ENCODE assay signal across 11 cellular contexts in the genomic region with DNA sequence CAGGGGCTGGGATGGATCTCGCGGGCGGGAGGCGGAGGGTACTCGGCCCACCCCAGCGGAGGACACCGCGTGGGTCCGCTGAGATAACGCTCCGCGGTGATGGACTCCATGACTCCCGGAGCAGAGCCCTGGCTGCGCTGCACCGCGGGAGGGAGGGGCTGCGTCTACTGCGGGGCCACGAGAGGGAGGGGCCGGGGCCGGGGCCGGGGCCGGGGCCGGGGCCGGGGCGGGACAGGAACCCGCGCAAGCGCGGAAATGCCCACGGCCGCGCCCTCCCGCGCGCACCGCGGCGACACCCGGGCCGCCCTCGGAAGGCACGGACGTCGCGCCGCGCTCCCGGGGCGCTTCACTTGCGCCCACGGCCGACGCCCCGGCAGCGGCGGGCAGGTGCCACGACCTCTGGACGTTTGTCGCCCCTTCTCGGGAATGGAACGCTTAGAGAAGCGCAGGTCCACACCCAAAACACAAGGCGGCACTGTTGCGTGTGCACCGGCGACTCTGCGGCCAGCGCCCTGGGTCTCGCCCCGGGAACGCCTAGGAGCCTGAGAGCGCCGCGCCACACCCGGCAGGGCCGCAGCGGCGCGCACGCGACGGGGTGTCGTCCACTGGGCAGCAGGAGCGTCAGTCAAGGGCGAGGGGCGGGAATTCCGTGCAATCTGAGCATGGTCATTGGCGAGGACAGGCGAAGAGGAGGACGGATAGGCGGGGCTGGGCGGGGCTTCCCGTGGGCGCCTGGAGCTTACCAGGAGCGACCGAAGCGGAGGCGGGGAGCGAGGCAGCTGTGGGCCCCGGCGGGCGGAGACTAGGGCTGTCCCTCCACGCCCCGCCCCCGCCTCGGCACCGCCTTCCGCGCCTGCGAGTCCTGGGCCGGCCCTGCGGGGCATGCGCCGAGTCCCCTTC. TPM values are rescaled to one million over a fixed set of nuclear protein-coding genes. Genes with fewer than 3 reads are reported as not detected.
DNase-seq lines count a peak whose midpoint lies in the region; ATAC-seq, FAIRE-seq and TF ChIP-seq lines count a peak whose summit lies in the region.
"Not testable (repeated sequence)": the region's sequence is repeated elsewhere in the genome, so short reads cannot be mapped to it uniquely, and the experiment has no call there.
"Had no signal": no experiment of that assay in that cellular context is flagged by ENCODE, and none has a peak within 500 bp of the region (broad histone marks: within the 10 kb centered on the region; RNA-seq: fewer than 3 reads in every experiment).

No MANE protein-coding gene starts in this region.

- H3K4me3 Mint-ChIP-seq in activated T-helper 17 cell treated with anti-CD3 and anti-CD28 coated beads, Interleukin-2, amount 50 U/mL, for 72 hours: not testable (repeated sequence)

- H3K9me3 Mint-ChIP-seq in activated T-helper 17 cell treated with anti-CD3 and anti-CD28 coated beads, Interleukin-2, amount 50 U/mL, for 72 hours: not testable (repeated sequence)

- not testable (repeated sequence) for H3K27ac Mint-ChIP-seq in activated T-helper 17 cell treated with anti-CD3 and anti-CD28 coated beads, Interleukin-2, amount 50 U/mL, for 72 hours

- H3K27ac ChIP-seq in A549 (peak overlapping the region in 1 of 2 experiments; percentile 69; a peak in 1 of 6 replicates), lower lobe of right lung (peak overlapping the region; percentile 74)

- H3K4me1 Mint-ChIP-seq in activated T-helper 17 cell treated with anti-CD3 and anti-CD28 coated beads, Interleukin-2, amount 50 U/mL, for 72 hours: not testable (repeated sequence)

- TF ChIP-seq POLR2A in A549 (IDR thresholded peaks at IDR 0.05; ENCODE audit: low read length): not testable (repeated sequence)

- not testable (repeated sequence) for H3K9me3 ChIP-seq in A549, lower lobe of right lung

- not testable (repeated sequence) for H3K27me3 Mint-ChIP-seq in activated T-helper 17 cell treated with anti-CD3 and anti-CD28 coated beads, Interleukin-2, amount 50 U/mL, for 72 hours

- ATAC-seq in A549 (peak; percentile 56 to 76), GM19351 (IDR thresholded peaks at IDR 0.05; ENCODE audit: unreplicated experiment) (peak; percentile 65), HG02623 (IDR thresholded peaks at IDR 0.05; ENCODE audit: unreplicated experiment) (peak; percentile 72), HG03378 (IDR thresholded peaks at IDR 0.05; ENCODE audit: unreplicated experiment) (peak; percentile 59), lower lobe of right lung (peak; percentile 90 to 93)
- ATAC-seq in activated T-helper 17 cell treated with anti-CD3 and anti-CD28 coated beads, Interleukin-2, amount 50 U/mL, for 72 hours (replicated peaks): peak; percentile 76

- not testable (repeated sequence) for TF ChIP-seq CTCF in A549 (IDR thresholded peaks at IDR 0.05); lower lobe of right lung (IDR thresholded peaks at IDR 0.05)

- not testable (repeated sequence) for DNase-seq in A549 (ENCODE audit: low read depth in 1 of 2, low spot score in 1 of 2); lower lobe of right lung

- H3K4me3 ChIP-seq in A549, lower lobe of right lung: not testable (repeated sequence)

- H3K36me3 Mint-ChIP-seq in activated T-helper 17 cell treated with anti-CD3 and anti-CD28 coated beads, Interleukin-2, amount 50 U/mL, for 72 hours (ENCODE audit: low read depth): not testable (repeated sequence)

- peak; percentile 100 for FAIRE-seq in A549 (lab: Jason Lieb, UNC)

- not testable (repeated sequence) for TF ChIP-seq EP300 in A549 (IDR thresholded peaks at IDR 0.05)

- not testable (repeated sequence) for H3K4me1 ChIP-seq in A549, lower lobe of right lung

- H3K4me2 ChIP-seq in A549: not testable (repeated sequence)

- WGBS in A549 (ENCODE audit: missing lambda C conversion rate): no CpG with 5 or more reads among the region's 115 CpGs

- H3K36me3 ChIP-seq in lower lobe of right lung: not testable (repeated sequence)

- intact Hi-C loops in lower lobe of right lung (cut with DNase I): not testable (repeated sequence)

- TF ChIP-seq RAD21 in A549 (conservative IDR thresholded peaks at IDR 0.05 in 1 of 2, IDR thresholded peaks at IDR 0.05 in 1 of 2): not testable (repeated sequence)

- POLR2A ChIA-PET in A549 (lab: Yijun Ruan, JAX): not testable (repeated sequence)

- CTCF ChIA-PET in A549 (lab: Yijun Ruan, JAX): not testable (repeated sequence)

- not testable (repeated sequence) for H3K27me3 ChIP-seq in lower lobe of right lung (ENCODE audit: low read depth)

RNA-seq across cellular contexts. Expression of a gene that starts 32.8 kb away (rescaled TPM):
- 303 and 351 TPM in 2 replicates for polyA plus RNA-seq in A549 (2011; rRNA removed)
- 552 and 728 TPM in 2 replicates for polyA plus RNA-seq in A549 (2012; cell fraction: cytosol; rRNA removed)
- polyA plus RNA-seq in A549 (2012; cell fraction: nucleus; rRNA removed): 3,208 and 3,689 TPM in 2 replicates
- polyA plus RNA-seq in A549 (2017; fragmentation: RNase III; extraction: RNeasy Plus Mini Kit Qiagen cat#74134 plus additional on column Dnase treatment): 1,116 to 1,252 TPM (median 1,118 TPM) in 3 replicates
- polyA minus RNA-seq in A549 (2011; rRNA and poly(A)+ RNA removed): 1,164 and 1,868 TPM in 2 replicates
- 1,000 to 10,000 TPM; 1,274 to 1,383 TPM for total RNA-seq in activated T-helper 17 cell treated with anti-CD3 and anti-CD28 coated beads, Interleukin-2, amount 50 U/mL, for 72 hours
- 1,080 TPM for total RNA-seq in lower lobe of right lung

RNA-seq across cellular contexts. Expression of a gene that starts 37.4 kb away (rescaled TPM):
- 34.6 and 40.7 TPM in 2 replicates for polyA plus RNA-seq in A549 (2011; rRNA removed)
- 69.1 and 94.4 TPM in 2 replicates for polyA plus RNA-seq in A549 (2012; cell fraction: cytosol; rRNA removed)
- 86.5 and 123 TPM in 2 replicates for polyA plus RNA-seq in A549 (2012; cell fraction: nucleus; rRNA removed)
- polyA plus RNA-seq in A549 (2017; fragmentation: RNase III; extraction: RNeasy Plus Mini Kit Qiagen cat#74134 plus additional on column Dnase treatment): 126 to 131 TPM (median 130 TPM) in 3 replicates
- polyA minus RNA-seq in A549 (2011; rRNA and poly(A)+ RNA removed): 44.1 and 55.6 TPM in 2 replicates
- 10 to 100 TPM; 86.5 to 87.5 TPM for total RNA-seq in activated T-helper 17 cell treated with anti-CD3 and anti-CD28 coated beads, Interleukin-2, amount 50 U/mL, for 72 hours
- total RNA-seq in lower lobe of right lung: 50.9 TPM

RNA-seq across cellular contexts. Expression of a gene that starts 46.1 kb away (rescaled TPM):
- polyA plus RNA-seq in A549 (2011; rRNA removed): 0.14 TPM in 1 of 2 replicates, not detected in the other
- 0.08 TPM in 1 of 2 replicates, not detected in the other for polyA plus RNA-seq in A549 (2012; cell fraction: cytosol; rRNA removed)
- polyA plus RNA-seq in A549 (2012; cell fraction: nucleus; rRNA removed): 0.06 TPM in 1 of 2 replicates, not detected in the other
- not detected in 3 replicates for polyA plus RNA-seq in A549 (2017; fragmentation: RNase III; extraction: RNeasy Plus Mini Kit Qiagen cat#74134 plus additional on column Dnase treatment)
- not detected in 2 replicates for polyA minus RNA-seq in A549 (2011; rRNA and poly(A)+ RNA removed)
- 1 to 10 TPM in 1 of 2 donors, under 1 TPM in 1; 0.54 to 2.1 TPM for total RNA-seq in activated T-helper 17 cell treated with anti-CD3 and anti-CD28 coated beads, Interleukin-2, amount 50 U/mL, for 72 hours
- total RNA-seq in lower lobe of right lung: not detected
- total RNA-seq: A673, bronchial epithelial cell had no signal

RNA-seq across cellular contexts. Expression of a gene that starts 46.7 kb away (rescaled TPM):
- polyA plus RNA-seq in A549 (2011; rRNA removed): not detected in 2 replicates
- polyA plus RNA-seq in A549 (2012; cell fraction: cytosol; rRNA removed): not detected in 2 replicates
- polyA plus RNA-seq in A549 (2012; cell fraction: nucleus; rRNA removed): not detected in 2 replicates
- not detected in 3 replicates for polyA plus RNA-seq in A549 (2017; fragmentation: RNase III; extraction: RNeasy Plus Mini Kit Qiagen cat#74134 plus additional on column Dnase treatment)
- not detected in 2 replicates for polyA minus RNA-seq in A549 (2011; rRNA and poly(A)+ RNA removed)
- total RNA-seq in activated T-helper 17 cell treated with anti-CD3 and anti-CD28 coated beads, Interleukin-2, amount 50 U/mL, for 72 hours: not detected
- not detected for total RNA-seq in lower lobe of right lung
- total RNA-seq: A673; activated T-helper 1 cell treated with anti-CD3 and anti-CD28 coated beads, Interleukin-12 subunit alpha, Interleukin-12 subunit beta, Interleukin-2, Interleukin-4 antibody, amounts not matched to agents 30 ng/mL and 10 ng/mL and 1 ng/mL, durations not matched to agents 14 hours and 24 hours and 36 hours; bronchial epithelial cell; epithelial cell of proximal tubule; spleen had no signal
- polyA plus RNA-seq: spleen had no signal

RNA-seq across cellular contexts. Expression of a gene that starts 56.5 kb away (rescaled TPM):
- polyA plus RNA-seq in A549 (2011; rRNA removed) (3,216 and 3,468 TPM in 2 replicates), A549 (2017; fragmentation: RNase III; extraction: RNeasy Plus Mini Kit Qiagen cat#74134 plus additional on column Dnase treatment) (4,594 to 4,829 TPM (median 4,804 TPM) in 3 replicates)
- 4,988 and 5,624 TPM in 2 replicates for polyA plus RNA-seq in A549 (2012; cell fraction: cytosol; rRNA removed)
- polyA plus RNA-seq in A549 (2012; cell fraction: nucleus; rRNA removed): 3,974 and 5,274 TPM in 2 replicates
- polyA minus RNA-seq in A549 (2011; rRNA and poly(A)+ RNA removed): 1,628 and 1,978 TPM in 2 replicates
- 1,000 to 10,000 TPM; 1,604 to 1,651 TPM for total RNA-seq in activated T-helper 17 cell treated with anti-CD3 and anti-CD28 coated beads, Interleukin-2, amount 50 U/mL, for 72 hours
- 2,678 TPM for total RNA-seq in lower lobe of right lung
